In the genomic region with DNA sequence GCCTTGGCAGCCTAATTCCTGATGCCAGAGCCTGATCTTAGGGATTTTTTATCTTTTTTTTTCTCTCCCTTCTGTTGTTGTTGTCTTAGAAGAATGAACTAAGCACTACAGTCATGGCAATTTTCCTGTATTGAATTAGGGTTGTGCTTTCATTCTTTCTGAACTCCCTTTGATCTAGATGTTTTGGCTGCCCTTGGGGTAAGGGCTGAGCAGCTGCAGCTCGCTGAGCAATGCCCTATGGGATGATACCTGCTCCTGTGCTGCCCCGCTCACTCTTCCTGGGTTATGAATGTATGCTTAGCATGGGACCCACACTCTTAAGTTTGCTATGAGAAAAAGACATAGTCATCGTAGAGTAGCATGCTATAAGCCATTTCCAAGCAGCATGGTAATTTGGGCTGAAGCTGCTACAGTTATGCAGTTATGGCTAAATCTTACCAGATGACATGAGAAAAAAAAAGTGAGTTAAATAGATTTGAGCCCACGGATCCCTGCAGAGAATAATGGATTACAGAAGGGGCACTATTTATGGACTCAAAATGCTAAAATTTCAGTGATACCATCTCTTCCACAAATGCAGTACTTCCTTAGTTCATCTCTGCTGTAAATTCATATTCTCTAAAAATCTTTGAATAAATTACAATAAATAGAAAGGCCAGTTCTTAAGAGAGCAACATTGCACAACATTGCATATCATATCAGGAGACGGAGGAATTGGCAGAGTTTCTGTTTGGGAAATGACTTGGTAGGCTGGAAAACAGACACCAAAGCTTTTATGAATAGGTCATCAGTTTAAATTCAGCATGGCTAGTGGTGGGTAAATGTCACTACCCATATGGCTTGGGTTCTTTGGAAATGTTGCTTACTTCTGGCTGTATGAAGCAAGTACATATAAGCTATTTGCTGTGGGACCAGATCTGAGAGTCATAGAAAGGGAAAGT, we compare ENCODE assay signal across 20 cellular contexts.
DNase-seq lines count a peak whose midpoint lies in the region; ATAC-seq and TF ChIP-seq lines count a peak whose summit lies in the region.
"Had no signal": no experiment of that assay in that cellular context is flagged by ENCODE, and none has a peak within 500 bp of the region (broad histone marks: within the 10 kb centered on the region; RNA-seq: fewer than 3 reads in every experiment).

No MANE protein-coding gene starts in this region.

- no peak overlapping the region for H3K4me3 ChIP-seq in cardiac fibroblast (replicated peaks in 1 of 2; ENCODE audit: low read depth in 2 of 2, low read length in 2 of 2)

- TF ChIP-seq CTCF in cardiac fibroblast (IDR thresholded peaks at IDR 0.05; ENCODE audit: low read depth, low read length) (no peak), foreskin keratinocyte (conservative IDR thresholded peaks at IDR 0.05) (no peak)

- no peak for DNase-seq in Right ventricle myocardium superior
- DNase-seq in cardiac septum (ENCODE audit: low spot score): no peak
- DNase-seq in cardiac fibroblast (ENCODE audit: low read depth in 2 of 2): peak; percentile 58 to 92
- DNase-seq in foreskin keratinocyte: peak in 1 of 2 donors; percentile 51
- no peak for DNase-seq in NOMO-1 treated with dmso at 0.1 percent for 144 hours (lab: John Stamatoyannopoulos, UW; ENCODE audit: unreplicated experiment)
- no peak for DNase-seq in globus pallidus (ENCODE audit: low spot score)
- DNase-seq in superior temporal gyrus (ENCODE audit: extremely low spot score): no peak
- DNase-seq: activated naive CD4-positive, alpha-beta T cell treated with anti-CD3 and anti-CD28 coated beads, Interleukin-2, amount 10 ng/mL, durations not matched to agents 7 days and 5 days; activated T-cell treated with anti-CD3 and anti-CD28 coated beads for 4 hours; CD4-positive, CD25-positive, alpha-beta regulatory T cell; dermis blood vessel endothelial cell; kidney glomerular epithelial cell; mesendoderm; NCI-H1694 treated with DMSO at 0.1 percent for 48 hours; NK-92 treated with Interleukin-12 subunit alpha and Interleukin-12 subunit beta, amount 100 ng/mL, for 24 hours; RPMI8226; stimulated activated CD4-positive, alpha-beta T cell treated with anti-CD3 and anti-CD28 coated beads, Interleukin-12 subunit alpha, Interleukin-12 subunit beta, amount 100 ng/mL, for 4 hours; T-cell had no signal

- ATAC-seq in Right ventricle myocardium superior (ENCODE audit: poor library complexity) (peak; percentile 68), foreskin keratinocyte (peak; percentile 27), HG03521 (IDR thresholded peaks at IDR 0.05; ENCODE audit: unreplicated experiment) (no peak)
- ATAC-seq: natural killer cell treated with Interleukin-12 subunit alpha and Interleukin-12 subunit beta and Interleukin-15 and Interleukin-18, amount 100 ng/mL, for 72 hours; T-cell had no signal

- H3K27me3 ChIP-seq in foreskin keratinocyte: no peaks in the 10 kb centered on the region

- H3K27ac ChIP-seq in foreskin keratinocyte: peak overlapping the region; percentile 17

- intact Hi-C loops in Right ventricle myocardium superior (cut with DNase I) (no loop called here), cardiac septum (cut with DNase I) (no loop called here)

- peaks cover 20% of the 10 kb centered on the region for H3K4me1 ChIP-seq in foreskin keratinocyte

Comparison
In these comparisons a context has a peak if more than half of its experiments do, and no peak if none do; other contexts are left out.
1. DNase-seq: peak in cardiac fibroblast (2 of 2); none in Right ventricle myocardium superior (single experiment), cardiac septum (single experiment), NOMO-1 treated with dmso at 0.1 percent for 144 hours (single experiment), globus pallidus (single experiment) and superior temporal gyrus (single experiment).